26 cellular contexts compared by ENCODE assay signal in genomic region chr2:10210336-10210735, GRCh38.
"Had no signal": no experiment of that assay in that cellular context is flagged by ENCODE, and none has a peak within 500 bp of the region (broad histone marks: within the 10 kb centered on the region; RNA-seq: fewer than 3 reads in every experiment).

No MANE protein-coding gene starts in this region.

- H3K9me3 ChIP-seq: colonic mucosa, esophagus muscularis mucosa, gastroesophageal sphincter, heart left ventricle, neutrophil, pancreas, testis, tibial artery, upper lobe of right lung, uterus had no signal

- H3K27ac Mint-ChIP-seq: dendritic cell treated with granulocyte-macrophage colony-stimulating factor and Interleukin-4, amounts not matched to agents 40 ng/mL and 50 ng/mL, for 4 days; progenitor cell of endocrine pancreas; stimulated activated memory B cell treated with anti-CD40 and anti-IgM and Interleukin-4, amounts not matched to agents 10 μg/mL and 1 μg/mL and 100 μg/mL, for 72 hours had no signal

- H3K9me3 Mint-ChIP-seq: dendritic cell treated with granulocyte-macrophage colony-stimulating factor and Interleukin-4, amounts not matched to agents 40 ng/mL and 50 ng/mL, for 4 days; naive thymus-derived CD4-positive, alpha-beta T cell; stimulated activated memory B cell treated with anti-CD40 and anti-IgM and Interleukin-4, amounts not matched to agents 10 μg/mL and 1 μg/mL and 100 μg/mL, for 72 hours had no signal

- H3K4me3 Mint-ChIP-seq: dendritic cell treated with granulocyte-macrophage colony-stimulating factor and Interleukin-4, amounts not matched to agents 40 ng/mL and 50 ng/mL, for 4 days; naive thymus-derived CD4-positive, alpha-beta T cell; stimulated activated memory B cell treated with anti-CD40 and anti-IgM and Interleukin-4, amounts not matched to agents 10 μg/mL and 1 μg/mL and 100 μg/mL, for 72 hours had no signal

- H3K36me3 ChIP-seq: colonic mucosa, esophagus muscularis mucosa, gastroesophageal sphincter, heart left ventricle, pancreas, tibial artery, upper lobe of right lung, uterus had no signal

- H3K4me1 ChIP-seq: colonic mucosa, esophagus muscularis mucosa, foreskin keratinocyte, gastroesophageal sphincter, heart left ventricle, pancreas, testis, tibial artery, upper lobe of right lung, uterus had no signal

- H3K4me3 ChIP-seq: colonic mucosa, esophagus muscularis mucosa, gastroesophageal sphincter, heart left ventricle, hepatocyte, pancreas, smooth muscle cell, testis, tibial artery, upper lobe of right lung, uterus had no signal

- H3K27me3 Mint-ChIP-seq: naive thymus-derived CD4-positive, alpha-beta T cell; stimulated activated memory B cell treated with anti-CD40 and anti-IgM and Interleukin-4, amounts not matched to agents 10 μg/mL and 1 μg/mL and 100 μg/mL, for 72 hours had no signal

- H3K27ac ChIP-seq: colonic mucosa, esophagus muscularis mucosa, foreskin keratinocyte, gastroesophageal sphincter, heart left ventricle, hepatocyte, neutrophil, pancreas, testis, tibial artery, upper lobe of right lung, uterus had no signal

- H3K27me3 ChIP-seq: colonic mucosa, esophagus muscularis mucosa, gastroesophageal sphincter, heart left ventricle, hepatocyte, neutrophil, pancreas, testis, tibial artery, upper lobe of right lung, uterus had no signal

- ATAC-seq: foreskin keratinocyte; gastroesophageal sphincter; heart left ventricle; left lobe of liver; naive thymus-derived CD4-positive, alpha-beta T cell; pancreas; sciatic nerve; stimulated activated memory B cell treated with anti-CD40 and anti-IgM and Interleukin-4, amounts not matched to agents 10 μg/mL and 1 μg/mL and 100 μg/mL, for 72 hours; stimulated activated naive CD8-positive, alpha-beta T cell treated with anti-CD3 and anti-CD28 coated beads, Interleukin-15, Interleukin-2, amounts not matched to agents 100 U/mL and 50 U/mL, for 24 hours; upper lobe of right lung had no signal

- H3K36me3 Mint-ChIP-seq: stimulated activated memory B cell treated with anti-CD40 and anti-IgM and Interleukin-4, amounts not matched to agents 10 μg/mL and 1 μg/mL and 100 μg/mL, for 72 hours had no signal

- H3K4me1 Mint-ChIP-seq: stimulated activated memory B cell treated with anti-CD40 and anti-IgM and Interleukin-4, amounts not matched to agents 10 μg/mL and 1 μg/mL and 100 μg/mL, for 72 hours had no signal

- DNase-seq: colonic mucosa; effector memory CD4-positive, alpha-beta T cell; foreskin keratinocyte; mammary epithelial cell; mesendoderm; midbrain; naive thymus-derived CD4-positive, alpha-beta T cell; pancreas; stimulated activated CD4-positive, alpha-beta T cell treated with anti-CD3 and anti-CD28 coated beads, Interleukin-4, amount 100 ng/mL, for 4 hours; stimulated activated naive CD8-positive, alpha-beta T cell treated with anti-CD3 and anti-CD28 coated beads, Interleukin-15, Interleukin-2, amounts not matched to agents 100 U/mL and 50 U/mL, for 24 hours; substantia nigra; testis; tibial artery; upper lobe of right lung; uterus had no signal
